In genomic region chr1:52403566-52404115, GRCh38 we compare ENCODE assay signal across 1 cellular context.
TF ChIP-seq lines count a peak whose summit lies in the region.

No MANE protein-coding gene starts in this region.

TF ChIP-seq in K562, 482 proteins besides CTCF, POLR2A, EP300 and RAD21 (continued from another document and continues in another):
- peak; percentile 59 for TF ChIP-seq PHF20 (IDR thresholded peaks at IDR 0.05; ENCODE audit: partially characterized antibody)
- TF ChIP-seq STAT5B (CRISPR knock-in tag; IDR thresholded peaks at IDR 0.05) = no peak
- TF ChIP-seq SMARCB1 (IDR thresholded peaks at IDR 0.05; ENCODE audit: insufficient read length, low read depth) = no peak
- TF ChIP-seq CBFB (CRISPR knock-in tag; IDR thresholded peaks at IDR 0.05) = no peak
- no peak; the same call in 1 of the 2 replicates for TF ChIP-seq SUPT5H (IDR thresholded peaks at IDR 0.05)
- TF ChIP-seq EHMT2 (IDR thresholded peaks at IDR 0.05) = no peak
- TF ChIP-seq HMGN3 (IDR thresholded peaks at IDR 0.05; ENCODE audit: borderline replicate concordance, extremely low read depth, insufficient read length, low read depth, low read length) = no peak
- peak in 1 of 2 experiments; percentile 53; a peak in 1 of 4 replicates for TF ChIP-seq SRF (CRISPR knock-in tag; IDR thresholded peaks at IDR 0.05)
- TF ChIP-seq ZKSCAN1 (IDR thresholded peaks at IDR 0.05; ENCODE audit: low read depth, low read length) = no peak
- TF ChIP-seq, protein P1, sequence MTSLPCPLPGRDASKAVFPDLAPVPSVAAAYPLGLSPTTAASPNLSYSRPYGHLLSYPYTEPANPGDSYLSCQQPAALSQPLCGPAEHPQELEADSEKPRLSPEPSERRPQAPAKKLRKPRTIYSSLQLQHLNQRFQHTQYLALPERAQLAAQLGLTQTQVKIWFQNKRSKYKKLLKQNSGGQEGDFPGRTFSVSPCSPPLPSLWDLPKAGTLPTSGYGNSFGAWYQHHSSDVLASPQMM (CRISPR knock-in tag; IDR thresholded peaks at IDR 0.05) = no peak
- TF ChIP-seq, protein P2, sequence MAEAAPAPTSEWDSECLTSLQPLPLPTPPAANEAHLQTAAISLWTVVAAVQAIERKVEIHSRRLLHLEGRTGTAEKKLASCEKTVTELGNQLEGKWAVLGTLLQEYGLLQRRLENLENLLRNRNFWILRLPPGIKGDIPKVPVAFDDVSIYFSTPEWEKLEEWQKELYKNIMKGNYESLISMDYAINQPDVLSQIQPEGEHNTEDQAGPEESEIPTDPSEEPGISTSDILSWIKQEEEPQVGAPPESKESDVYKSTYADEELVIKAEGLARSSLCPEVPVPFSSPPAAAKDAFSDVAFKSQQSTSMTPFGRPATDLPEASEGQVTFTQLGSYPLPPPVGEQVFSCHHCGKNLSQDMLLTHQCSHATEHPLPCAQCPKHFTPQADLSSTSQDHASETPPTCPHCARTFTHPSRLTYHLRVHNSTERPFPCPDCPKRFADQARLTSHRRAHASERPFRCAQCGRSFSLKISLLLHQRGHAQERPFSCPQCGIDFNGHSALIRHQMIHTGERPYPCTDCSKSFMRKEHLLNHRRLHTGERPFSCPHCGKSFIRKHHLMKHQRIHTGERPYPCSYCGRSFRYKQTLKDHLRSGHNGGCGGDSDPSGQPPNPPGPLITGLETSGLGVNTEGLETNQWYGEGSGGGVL (CRISPR knock-in tag; IDR thresholded peaks at IDR 0.05) = no peak
- TF ChIP-seq ETV5 (CRISPR knock-in tag; IDR thresholded peaks at IDR 0.05; ENCODE audit: low read depth) = no peak
- TF ChIP-seq MNT (conservative IDR thresholded peaks at IDR 0.05) = 0 out of 4 replicates have a peak, but pooled peaks have one; percentile 25 to 29
- TF ChIP-seq DPF2 (IDR thresholded peaks at IDR 0.05) = peak; percentile 69
- no peak for TF ChIP-seq IRF9 (tag; IDR thresholded peaks at IDR 0.05)
- no peak for TF ChIP-seq TSC22D4 (tag; IDR thresholded peaks at IDR 0.05)
- peak; percentile 38 for TF ChIP-seq TAF9B (IDR thresholded peaks at IDR 0.05; ENCODE audit: partially characterized antibody)
- TF ChIP-seq ZNF232 (CRISPR knock-in tag; IDR thresholded peaks at IDR 0.05) = no peak; the same call in 1 of the 2 replicates
- peak; percentile 99 for TF ChIP-seq MYNN (IDR thresholded peaks at IDR 0.05)
- TF ChIP-seq MYNN (CRISPR knock-in tag; IDR thresholded peaks at IDR 0.05) = no peak
- no peak for TF ChIP-seq ZSCAN29 (IDR thresholded peaks at IDR 0.05)
- TF ChIP-seq ATF7 (IDR thresholded peaks at IDR 0.05) = no peak; the same call in 1 of the 2 replicates
- TF ChIP-seq, protein P3, sequence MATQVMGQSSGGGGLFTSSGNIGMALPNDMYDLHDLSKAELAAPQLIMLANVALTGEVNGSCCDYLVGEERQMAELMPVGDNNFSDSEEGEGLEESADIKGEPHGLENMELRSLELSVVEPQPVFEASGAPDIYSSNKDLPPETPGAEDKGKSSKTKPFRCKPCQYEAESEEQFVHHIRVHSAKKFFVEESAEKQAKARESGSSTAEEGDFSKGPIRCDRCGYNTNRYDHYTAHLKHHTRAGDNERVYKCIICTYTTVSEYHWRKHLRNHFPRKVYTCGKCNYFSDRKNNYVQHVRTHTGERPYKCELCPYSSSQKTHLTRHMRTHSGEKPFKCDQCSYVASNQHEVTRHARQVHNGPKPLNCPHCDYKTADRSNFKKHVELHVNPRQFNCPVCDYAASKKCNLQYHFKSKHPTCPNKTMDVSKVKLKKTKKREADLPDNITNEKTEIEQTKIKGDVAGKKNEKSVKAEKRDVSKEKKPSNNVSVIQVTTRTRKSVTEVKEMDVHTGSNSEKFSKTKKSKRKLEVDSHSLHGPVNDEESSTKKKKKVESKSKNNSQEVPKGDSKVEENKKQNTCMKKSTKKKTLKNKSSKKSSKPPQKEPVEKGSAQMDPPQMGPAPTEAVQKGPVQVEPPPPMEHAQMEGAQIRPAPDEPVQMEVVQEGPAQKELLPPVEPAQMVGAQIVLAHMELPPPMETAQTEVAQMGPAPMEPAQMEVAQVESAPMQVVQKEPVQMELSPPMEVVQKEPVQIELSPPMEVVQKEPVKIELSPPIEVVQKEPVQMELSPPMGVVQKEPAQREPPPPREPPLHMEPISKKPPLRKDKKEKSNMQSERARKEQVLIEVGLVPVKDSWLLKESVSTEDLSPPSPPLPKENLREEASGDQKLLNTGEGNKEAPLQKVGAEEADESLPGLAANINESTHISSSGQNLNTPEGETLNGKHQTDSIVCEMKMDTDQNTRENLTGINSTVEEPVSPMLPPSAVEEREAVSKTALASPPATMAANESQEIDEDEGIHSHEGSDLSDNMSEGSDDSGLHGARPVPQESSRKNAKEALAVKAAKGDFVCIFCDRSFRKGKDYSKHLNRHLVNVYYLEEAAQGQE (CRISPR knock-in tag; IDR thresholded peaks at IDR 0.05; ENCODE audit: low read depth) = no peak
- TF ChIP-seq ARID1B (IDR thresholded peaks at IDR 0.05) = 0 out of 2 replicates have a peak, but pooled peaks have one; percentile 13
- TF ChIP-seq RCOR1 (IDR thresholded peaks at IDR 0.05; ENCODE audit: borderline replicate concordance in 1 of 2, low read depth in 2 of 2, low read length in 2 of 2) = peak in 1 of 2 experiments; percentile 80; a peak in 2 of 4 replicates
- no peak for TF ChIP-seq CBX8 (IDR thresholded peaks at IDR 0.05; ENCODE audit: borderline replicate concordance, extremely low read depth, low read depth, low read length, poor library complexity, severe bottlenecking)
- TF ChIP-seq DIDO1 (tag; IDR thresholded peaks at IDR 0.05; ENCODE audit: low read depth) = no peak
- no peak for TF ChIP-seq U2AF1 (optimal IDR thresholded peaks at IDR 0.05; ENCODE audit: low read depth, low read length)
- TF ChIP-seq, protein P4, sequence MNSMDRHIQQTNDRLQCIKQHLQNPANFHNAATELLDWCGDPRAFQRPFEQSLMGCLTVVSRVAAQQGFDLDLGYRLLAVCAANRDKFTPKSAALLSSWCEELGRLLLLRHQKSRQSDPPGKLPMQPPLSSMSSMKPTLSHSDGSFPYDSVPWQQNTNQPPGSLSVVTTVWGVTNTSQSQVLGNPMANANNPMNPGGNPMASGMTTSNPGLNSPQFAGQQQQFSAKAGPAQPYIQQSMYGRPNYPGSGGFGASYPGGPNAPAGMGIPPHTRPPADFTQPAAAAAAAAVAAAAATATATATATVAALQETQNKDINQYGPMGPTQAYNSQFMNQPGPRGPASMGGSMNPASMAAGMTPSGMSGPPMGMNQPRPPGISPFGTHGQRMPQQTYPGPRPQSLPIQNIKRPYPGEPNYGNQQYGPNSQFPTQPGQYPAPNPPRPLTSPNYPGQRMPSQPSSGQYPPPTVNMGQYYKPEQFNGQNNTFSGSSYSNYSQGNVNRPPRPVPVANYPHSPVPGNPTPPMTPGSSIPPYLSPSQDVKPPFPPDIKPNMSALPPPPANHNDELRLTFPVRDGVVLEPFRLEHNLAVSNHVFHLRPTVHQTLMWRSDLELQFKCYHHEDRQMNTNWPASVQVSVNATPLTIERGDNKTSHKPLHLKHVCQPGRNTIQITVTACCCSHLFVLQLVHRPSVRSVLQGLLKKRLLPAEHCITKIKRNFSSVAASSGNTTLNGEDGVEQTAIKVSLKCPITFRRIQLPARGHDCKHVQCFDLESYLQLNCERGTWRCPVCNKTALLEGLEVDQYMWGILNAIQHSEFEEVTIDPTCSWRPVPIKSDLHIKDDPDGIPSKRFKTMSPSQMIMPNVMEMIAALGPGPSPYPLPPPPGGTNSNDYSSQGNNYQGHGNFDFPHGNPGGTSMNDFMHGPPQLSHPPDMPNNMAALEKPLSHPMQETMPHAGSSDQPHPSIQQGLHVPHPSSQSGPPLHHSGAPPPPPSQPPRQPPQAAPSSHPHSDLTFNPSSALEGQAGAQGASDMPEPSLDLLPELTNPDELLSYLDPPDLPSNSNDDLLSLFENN (IDR thresholded peaks at IDR 0.05; ENCODE audit: low read depth in 2 of 2, low read length in 2 of 2) = 0 out of 4 replicates have a peak, but pooled peaks of 1 of the 2 experiments have one; percentile 21
- no peak for TF ChIP-seq RBM39 (optimal IDR thresholded peaks at IDR 0.05; ENCODE audit: low read depth, low read length)
- no peak for TF ChIP-seq ZNF707 (CRISPR knock-in tag; conservative IDR thresholded peaks at IDR 0.05)
- no peak for TF ChIP-seq ZFP91 (CRISPR knock-in tag; IDR thresholded peaks at IDR 0.05)
- TF ChIP-seq, protein P5, sequence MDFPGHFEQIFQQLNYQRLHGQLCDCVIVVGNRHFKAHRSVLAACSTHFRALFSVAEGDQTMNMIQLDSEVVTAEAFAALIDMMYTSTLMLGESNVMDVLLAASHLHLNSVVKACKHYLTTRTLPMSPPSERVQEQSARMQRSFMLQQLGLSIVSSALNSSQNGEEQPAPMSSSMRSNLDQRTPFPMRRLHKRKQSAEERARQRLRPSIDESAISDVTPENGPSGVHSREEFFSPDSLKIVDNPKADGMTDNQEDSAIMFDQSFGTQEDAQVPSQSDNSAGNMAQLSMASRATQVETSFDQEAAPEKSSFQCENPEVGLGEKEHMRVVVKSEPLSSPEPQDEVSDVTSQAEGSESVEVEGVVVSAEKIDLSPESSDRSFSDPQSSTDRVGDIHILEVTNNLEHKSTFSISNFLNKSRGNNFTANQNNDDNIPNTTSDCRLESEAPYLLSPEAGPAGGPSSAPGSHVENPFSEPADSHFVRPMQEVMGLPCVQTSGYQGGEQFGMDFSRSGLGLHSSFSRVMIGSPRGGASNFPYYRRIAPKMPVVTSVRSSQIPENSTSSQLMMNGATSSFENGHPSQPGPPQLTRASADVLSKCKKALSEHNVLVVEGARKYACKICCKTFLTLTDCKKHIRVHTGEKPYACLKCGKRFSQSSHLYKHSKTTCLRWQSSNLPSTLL (IDR thresholded peaks at IDR 0.05) = no peak
- no peak for TF ChIP-seq FOXP1 (CRISPR knock-in tag; IDR thresholded peaks at IDR 0.05)
- TF ChIP-seq, protein P6, sequence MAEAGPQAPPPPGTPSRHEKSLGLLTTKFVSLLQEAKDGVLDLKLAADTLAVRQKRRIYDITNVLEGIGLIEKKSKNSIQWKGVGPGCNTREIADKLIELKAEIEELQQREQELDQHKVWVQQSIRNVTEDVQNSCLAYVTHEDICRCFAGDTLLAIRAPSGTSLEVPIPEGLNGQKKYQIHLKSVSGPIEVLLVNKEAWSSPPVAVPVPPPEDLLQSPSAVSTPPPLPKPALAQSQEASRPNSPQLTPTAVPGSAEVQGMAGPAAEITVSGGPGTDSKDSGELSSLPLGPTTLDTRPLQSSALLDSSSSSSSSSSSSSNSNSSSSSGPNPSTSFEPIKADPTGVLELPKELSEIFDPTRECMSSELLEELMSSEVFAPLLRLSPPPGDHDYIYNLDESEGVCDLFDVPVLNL (CRISPR knock-in tag; IDR thresholded peaks at IDR 0.05; ENCODE audit: low read depth) = peak; percentile 76; the same call in 1 of the 2 replicates
- no peak; the same call in 1 of the 2 replicates for TF ChIP-seq SMARCA5 (IDR thresholded peaks at IDR 0.05)
- TF ChIP-seq ZNF384 (IDR thresholded peaks at IDR 0.05; ENCODE audit: low read depth, low read length) = peak; percentile 78
- no peak for TF ChIP-seq ZNF280A (IDR thresholded peaks at IDR 0.05; ENCODE audit: low read depth, partially characterized antibody)
- TF ChIP-seq ZNF785 (CRISPR knock-in tag; IDR thresholded peaks at IDR 0.05) = no peak
- TF ChIP-seq FOXA1 (IDR thresholded peaks at IDR 0.05; ENCODE audit: borderline replicate concordance) = no peak
- no peak for TF ChIP-seq ADNP (tag; IDR thresholded peaks at IDR 0.05)
- peak; percentile 53 for TF ChIP-seq JUND (IDR thresholded peaks at IDR 0.05; ENCODE audit: borderline replicate concordance, low read depth, low read length)
- TF ChIP-seq JUND (tag; IDR thresholded peaks at IDR 0.05; ENCODE audit: borderline replicate concordance, low read depth, low read length) = no peak; the same call in 2 of the 3 replicates
- TF ChIP-seq TOE1 (IDR thresholded peaks at IDR 0.05; ENCODE audit: borderline replicate concordance) = no peak
- peak; percentile 86; the same call in 1 of the 2 replicates for TF ChIP-seq TOE1 (CRISPR knock-in tag; IDR thresholded peaks at IDR 0.05; ENCODE audit: borderline replicate concordance, low read depth)
- no peak for TF ChIP-seq SMAD1 (IDR thresholded peaks at IDR 0.05; ENCODE audit: low read depth, low read length, partially characterized antibody)
